Comparison of ENCODE assay signal across 15 cellular contexts in the genomic region with DNA sequence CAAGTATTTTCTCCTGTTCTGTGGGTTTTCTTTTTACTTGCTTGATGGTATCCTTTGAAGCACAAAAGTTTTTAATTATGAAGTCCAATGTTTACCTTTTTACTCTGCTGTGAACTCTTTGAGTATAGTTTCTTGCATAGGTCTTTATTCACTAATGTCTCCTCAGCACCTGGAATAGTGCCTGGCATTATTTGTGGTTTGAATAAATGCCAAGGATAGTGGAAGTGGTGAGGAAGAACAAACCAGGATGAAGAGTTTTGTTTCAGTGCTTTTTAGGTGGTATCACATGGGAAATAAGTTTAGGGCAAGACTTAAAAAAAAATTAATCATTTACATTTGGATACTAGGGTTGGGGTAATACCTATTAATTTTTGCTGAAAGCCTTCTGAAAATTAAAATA.
"Had no signal": no experiment of that assay in that cellular context is flagged by ENCODE, and none has a peak within 500 bp of the region (broad histone marks: within the 10 kb centered on the region; RNA-seq: fewer than 3 reads in every experiment).

No MANE protein-coding gene starts in this region.

- DNase-seq: effector CD4-positive, alpha-beta T cell; foreskin melanocyte; heart right ventricle; islet precursor cell; mucosa of descending colon; naive thymus-derived CD8-positive, alpha-beta T cell; posterior cingulate gyrus; right cardiac atrium; small intestine; stimulated activated CD4-positive, alpha-beta T cell treated with anti-CD3 and anti-CD28 coated beads, Interleukin-12 subunit alpha, Interleukin-12 subunit beta, amount 100 ng/mL, for 4 hours; stimulated activated naive CD4-positive, alpha-beta T cell; stomach; substantia nigra had no signal

- FAIRE-seq: small intestine had no signal

- H3K4me3 ChIP-seq: coronary artery, heart right ventricle, mucosa of descending colon, stomach had no signal

- H3K27me3 ChIP-seq: heart right ventricle, neutrophil, stomach had no signal

- H3K9me3 ChIP-seq: heart right ventricle, mucosa of descending colon, neutrophil, stomach had no signal

- H3K27ac ChIP-seq: coronary artery, heart right ventricle, neutrophil, stomach had no signal
